In the genomic region with DNA sequence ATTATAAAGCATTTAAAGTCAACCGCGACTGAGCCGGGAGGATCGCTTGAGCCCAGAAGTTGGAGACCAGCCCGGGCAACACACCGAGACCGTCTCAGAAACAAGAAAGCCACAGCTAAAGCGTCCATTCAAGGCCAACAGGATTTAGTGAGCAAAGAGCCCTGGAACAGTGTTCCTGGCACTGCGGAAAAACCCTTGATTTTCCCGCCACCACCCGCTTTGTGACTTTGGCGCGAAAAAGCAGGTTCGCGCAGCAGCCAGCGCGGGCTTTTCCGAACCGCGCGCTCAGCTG, we compare ENCODE assay signal across 1 cellular context.
TF ChIP-seq lines count a peak whose summit lies in the region.

No MANE protein-coding gene starts in this region.

TF ChIP-seq in HepG2, 621 proteins besides CTCF, POLR2A, EP300 and RAD21 (continued from another document and continues in another):
- TF ChIP-seq, protein P1, sequence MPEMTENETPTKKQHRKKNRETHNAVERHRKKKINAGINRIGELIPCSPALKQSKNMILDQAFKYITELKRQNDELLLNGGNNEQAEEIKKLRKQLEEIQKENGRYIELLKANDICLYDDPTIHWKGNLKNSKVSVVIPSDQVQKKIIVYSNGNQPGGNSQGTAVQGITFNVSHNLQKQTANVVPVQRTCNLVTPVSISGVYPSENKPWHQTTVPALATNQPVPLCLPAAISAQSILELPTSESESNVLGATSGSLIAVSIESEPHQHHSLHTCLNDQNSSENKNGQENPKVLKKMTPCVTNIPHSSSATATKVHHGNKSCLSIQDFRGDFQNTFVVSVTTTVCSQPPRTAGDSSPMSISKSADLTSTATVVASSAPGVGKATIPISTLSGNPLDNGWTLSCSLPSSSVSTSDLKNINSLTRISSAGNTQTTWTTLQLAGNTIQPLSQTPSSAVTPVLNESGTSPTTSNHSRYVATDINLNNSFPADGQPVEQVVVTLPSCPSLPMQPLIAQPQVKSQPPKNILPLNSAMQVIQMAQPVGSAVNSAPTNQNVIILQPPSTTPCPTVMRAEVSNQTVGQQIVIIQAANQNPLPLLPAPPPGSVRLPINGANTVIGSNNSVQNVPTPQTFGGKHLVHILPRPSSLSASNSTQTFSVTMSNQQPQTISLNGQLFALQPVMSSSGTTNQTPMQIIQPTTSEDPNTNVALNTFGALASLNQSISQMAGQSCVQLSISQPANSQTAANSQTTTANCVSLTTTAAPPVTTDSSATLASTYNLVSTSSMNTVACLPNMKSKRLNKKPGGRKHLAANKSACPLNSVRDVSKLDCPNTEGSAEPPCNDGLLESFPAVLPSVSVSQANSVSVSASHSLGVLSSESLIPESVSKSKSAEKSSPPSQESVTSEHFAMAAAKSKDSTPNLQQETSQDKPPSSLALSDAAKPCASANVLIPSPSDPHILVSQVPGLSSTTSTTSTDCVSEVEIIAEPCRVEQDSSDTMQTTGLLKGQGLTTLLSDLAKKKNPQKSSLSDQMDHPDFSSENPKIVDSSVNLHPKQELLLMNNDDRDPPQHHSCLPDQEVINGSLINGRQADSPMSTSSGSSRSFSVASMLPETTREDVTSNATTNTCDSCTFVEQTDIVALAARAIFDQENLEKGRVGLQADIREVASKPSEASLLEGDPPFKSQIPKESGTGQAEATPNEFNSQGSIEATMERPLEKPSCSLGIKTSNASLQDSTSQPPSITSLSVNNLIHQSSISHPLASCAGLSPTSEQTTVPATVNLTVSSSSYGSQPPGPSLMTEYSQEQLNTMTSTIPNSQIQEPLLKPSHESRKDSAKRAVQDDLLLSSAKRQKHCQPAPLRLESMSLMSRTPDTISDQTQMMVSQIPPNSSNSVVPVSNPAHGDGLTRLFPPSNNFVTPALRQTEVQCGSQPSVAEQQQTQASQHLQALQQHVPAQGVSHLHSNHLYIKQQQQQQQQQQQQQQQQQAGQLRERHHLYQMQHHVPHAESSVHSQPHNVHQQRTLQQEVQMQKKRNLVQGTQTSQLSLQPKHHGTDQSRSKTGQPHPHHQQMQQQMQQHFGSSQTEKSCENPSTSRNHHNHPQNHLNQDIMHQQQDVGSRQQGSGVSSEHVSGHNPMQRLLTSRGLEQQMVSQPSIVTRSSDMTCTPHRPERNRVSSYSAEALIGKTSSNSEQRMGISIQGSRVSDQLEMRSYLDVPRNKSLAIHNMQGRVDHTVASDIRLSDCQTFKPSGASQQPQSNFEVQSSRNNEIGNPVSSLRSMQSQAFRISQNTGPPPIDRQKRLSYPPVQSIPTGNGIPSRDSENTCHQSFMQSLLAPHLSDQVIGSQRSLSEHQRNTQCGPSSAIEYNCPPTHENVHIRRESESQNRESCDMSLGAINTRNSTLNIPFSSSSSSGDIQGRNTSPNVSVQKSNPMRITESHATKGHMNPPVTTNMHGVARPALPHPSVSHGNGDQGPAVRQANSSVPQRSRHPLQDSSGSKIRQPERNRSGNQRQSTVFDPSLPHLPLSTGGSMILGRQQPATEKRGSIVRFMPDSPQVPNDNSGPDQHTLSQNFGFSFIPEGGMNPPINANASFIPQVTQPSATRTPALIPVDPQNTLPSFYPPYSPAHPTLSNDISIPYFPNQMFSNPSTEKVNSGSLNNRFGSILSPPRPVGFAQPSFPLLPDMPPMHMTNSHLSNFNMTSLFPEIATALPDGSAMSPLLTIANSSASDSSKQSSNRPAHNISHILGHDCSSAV (CRISPR knock-in tag; IDR thresholded peaks at IDR 0.05; ENCODE audit: borderline replicate concordance): no peak; the same call in 1 of the 2 replicates
- TF ChIP-seq CCAR2 (optimal IDR thresholded peaks at IDR 0.05; ENCODE audit: low read depth, low read length): no peak
- TF ChIP-seq, protein P2, sequence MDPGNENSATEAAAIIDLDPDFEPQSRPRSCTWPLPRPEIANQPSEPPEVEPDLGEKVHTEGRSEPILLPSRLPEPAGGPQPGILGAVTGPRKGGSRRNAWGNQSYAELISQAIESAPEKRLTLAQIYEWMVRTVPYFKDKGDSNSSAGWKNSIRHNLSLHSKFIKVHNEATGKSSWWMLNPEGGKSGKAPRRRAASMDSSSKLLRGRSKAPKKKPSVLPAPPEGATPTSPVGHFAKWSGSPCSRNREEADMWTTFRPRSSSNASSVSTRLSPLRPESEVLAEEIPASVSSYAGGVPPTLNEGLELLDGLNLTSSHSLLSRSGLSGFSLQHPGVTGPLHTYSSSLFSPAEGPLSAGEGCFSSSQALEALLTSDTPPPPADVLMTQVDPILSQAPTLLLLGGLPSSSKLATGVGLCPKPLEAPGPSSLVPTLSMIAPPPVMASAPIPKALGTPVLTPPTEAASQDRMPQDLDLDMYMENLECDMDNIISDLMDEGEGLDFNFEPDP (CRISPR knock-in tag; conservative IDR thresholded peaks at IDR 0.05): peak; percentile 100
- TF ChIP-seq, protein P3, sequence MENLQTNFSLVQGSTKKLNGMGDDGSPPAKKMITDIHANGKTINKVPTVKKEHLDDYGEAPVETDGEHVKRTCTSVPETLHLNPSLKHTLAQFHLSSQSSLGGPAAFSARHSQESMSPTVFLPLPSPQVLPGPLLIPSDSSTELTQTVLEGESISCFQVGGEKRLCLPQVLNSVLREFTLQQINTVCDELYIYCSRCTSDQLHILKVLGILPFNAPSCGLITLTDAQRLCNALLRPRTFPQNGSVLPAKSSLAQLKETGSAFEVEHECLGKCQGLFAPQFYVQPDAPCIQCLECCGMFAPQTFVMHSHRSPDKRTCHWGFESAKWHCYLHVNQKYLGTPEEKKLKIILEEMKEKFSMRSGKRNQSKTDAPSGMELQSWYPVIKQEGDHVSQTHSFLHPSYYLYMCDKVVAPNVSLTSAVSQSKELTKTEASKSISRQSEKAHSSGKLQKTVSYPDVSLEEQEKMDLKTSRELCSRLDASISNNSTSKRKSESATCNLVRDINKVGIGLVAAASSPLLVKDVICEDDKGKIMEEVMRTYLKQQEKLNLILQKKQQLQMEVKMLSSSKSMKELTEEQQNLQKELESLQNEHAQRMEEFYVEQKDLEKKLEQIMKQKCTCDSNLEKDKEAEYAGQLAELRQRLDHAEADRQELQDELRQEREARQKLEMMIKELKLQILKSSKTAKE (CRISPR knock-in tag; IDR thresholded peaks at IDR 0.05; ENCODE audit: borderline replicate concordance): no peak
- 0 out of 2 replicates have a peak, but pooled peaks have one; percentile 11 for TF ChIP-seq MAZ (IDR thresholded peaks at IDR 0.05; ENCODE audit: borderline replicate concordance, low read depth, low read length)
- TF ChIP-seq MAZ (CRISPR knock-in tag; IDR thresholded peaks at IDR 0.05; ENCODE audit: low read depth): no peak
- TF ChIP-seq SMAD9 (CRISPR knock-in tag; IDR thresholded peaks at IDR 0.05): peak; percentile 98; the same call in 1 of the 2 replicates
- TF ChIP-seq ZNF230 (CRISPR knock-in tag; IDR thresholded peaks at IDR 0.05): no peak
- peak; percentile 89 for TF ChIP-seq ZSCAN25 (CRISPR knock-in tag; IDR thresholded peaks at IDR 0.05)
- no peak for TF ChIP-seq MBD4 (IDR thresholded peaks at IDR 0.05; ENCODE audit: borderline replicate concordance, low read length)
- TF ChIP-seq NFYC (CRISPR knock-in tag; IDR thresholded peaks at IDR 0.05): no peak
- TF ChIP-seq, protein P4, sequence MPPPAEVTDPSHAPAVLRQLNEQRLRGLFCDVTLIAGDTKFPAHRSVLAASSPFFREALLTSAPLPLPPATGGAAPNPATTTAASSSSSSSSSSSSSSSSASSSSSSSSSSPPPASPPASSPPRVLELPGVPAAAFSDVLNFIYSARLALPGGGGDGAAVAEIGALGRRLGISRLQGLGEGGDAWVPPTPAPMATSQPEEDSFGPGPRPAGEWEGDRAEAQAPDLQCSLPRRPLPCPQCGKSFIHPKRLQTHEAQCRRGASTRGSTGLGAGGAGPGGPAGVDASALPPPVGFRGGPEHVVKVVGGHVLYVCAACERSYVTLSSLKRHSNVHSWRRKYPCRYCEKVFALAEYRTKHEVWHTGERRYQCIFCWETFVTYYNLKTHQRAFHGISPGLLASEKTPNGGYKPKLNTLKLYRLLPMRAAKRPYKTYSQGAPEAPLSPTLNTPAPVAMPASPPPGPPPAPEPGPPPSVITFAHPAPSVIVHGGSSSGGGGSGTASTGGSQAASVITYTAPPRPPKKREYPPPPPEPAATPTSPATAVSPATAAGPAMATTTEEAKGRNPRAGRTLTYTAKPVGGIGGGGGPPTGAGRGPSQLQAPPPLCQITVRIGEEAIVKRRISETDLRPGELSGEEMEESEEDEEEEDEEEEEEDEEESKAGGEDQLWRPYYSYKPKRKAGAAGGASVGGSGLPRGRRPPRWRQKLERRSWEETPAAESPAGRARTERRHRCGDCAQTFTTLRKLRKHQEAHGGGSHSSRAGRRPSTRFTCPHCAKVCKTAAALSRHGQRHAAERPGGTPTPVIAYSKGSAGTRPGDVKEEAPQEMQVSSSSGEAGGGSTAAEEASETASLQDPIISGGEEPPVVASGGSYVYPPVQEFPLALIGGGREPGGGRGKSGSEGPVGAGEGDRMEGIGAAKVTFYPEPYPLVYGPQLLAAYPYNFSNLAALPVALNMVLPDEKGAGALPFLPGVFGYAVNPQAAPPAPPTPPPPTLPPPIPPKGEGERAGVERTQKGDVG (CRISPR knock-in tag; IDR thresholded peaks at IDR 0.05; ENCODE audit: borderline replicate concordance): no peak
- no peak; the same call in 1 of the 2 replicates for TF ChIP-seq ZNF451 (CRISPR knock-in tag; IDR thresholded peaks at IDR 0.05)
- TF ChIP-seq ATF1 (CRISPR knock-in tag; IDR thresholded peaks at IDR 0.05): no peak
- TF ChIP-seq RELA (CRISPR knock-in tag; IDR thresholded peaks at IDR 0.05): no peak; the same call in 1 of the 2 replicates
- TF ChIP-seq MXD4 (CRISPR knock-in tag; IDR thresholded peaks at IDR 0.05): no peak; the same call in 1 of the 2 replicates
- peak; percentile 96 for TF ChIP-seq TEAD2 (CRISPR knock-in tag; IDR thresholded peaks at IDR 0.05)
- TF ChIP-seq, protein P5, sequence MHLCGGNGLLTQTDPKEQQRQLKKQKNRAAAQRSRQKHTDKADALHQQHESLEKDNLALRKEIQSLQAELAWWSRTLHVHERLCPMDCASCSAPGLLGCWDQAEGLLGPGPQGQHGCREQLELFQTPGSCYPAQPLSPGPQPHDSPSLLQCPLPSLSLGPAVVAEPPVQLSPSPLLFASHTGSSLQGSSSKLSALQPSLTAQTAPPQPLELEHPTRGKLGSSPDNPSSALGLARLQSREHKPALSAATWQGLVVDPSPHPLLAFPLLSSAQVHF (CRISPR knock-in tag; IDR thresholded peaks at IDR 0.05): peak; percentile 100; the same call in 1 of the 2 replicates
- TF ChIP-seq ZNF263 (CRISPR knock-in tag; IDR thresholded peaks at IDR 0.05): peak; percentile 77; the same call in 1 of the 2 replicates
- TF ChIP-seq, protein P6, sequence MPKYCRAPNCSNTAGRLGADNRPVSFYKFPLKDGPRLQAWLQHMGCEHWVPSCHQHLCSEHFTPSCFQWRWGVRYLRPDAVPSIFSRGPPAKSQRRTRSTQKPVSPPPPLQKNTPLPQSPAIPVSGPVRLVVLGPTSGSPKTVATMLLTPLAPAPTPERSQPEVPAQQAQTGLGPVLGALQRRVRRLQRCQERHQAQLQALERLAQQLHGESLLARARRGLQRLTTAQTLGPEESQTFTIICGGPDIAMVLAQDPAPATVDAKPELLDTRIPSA (CRISPR knock-in tag; IDR thresholded peaks at IDR 0.05; ENCODE audit: borderline replicate concordance): no peak; the same call in none of the 2 replicates
- TF ChIP-seq, protein P7, sequence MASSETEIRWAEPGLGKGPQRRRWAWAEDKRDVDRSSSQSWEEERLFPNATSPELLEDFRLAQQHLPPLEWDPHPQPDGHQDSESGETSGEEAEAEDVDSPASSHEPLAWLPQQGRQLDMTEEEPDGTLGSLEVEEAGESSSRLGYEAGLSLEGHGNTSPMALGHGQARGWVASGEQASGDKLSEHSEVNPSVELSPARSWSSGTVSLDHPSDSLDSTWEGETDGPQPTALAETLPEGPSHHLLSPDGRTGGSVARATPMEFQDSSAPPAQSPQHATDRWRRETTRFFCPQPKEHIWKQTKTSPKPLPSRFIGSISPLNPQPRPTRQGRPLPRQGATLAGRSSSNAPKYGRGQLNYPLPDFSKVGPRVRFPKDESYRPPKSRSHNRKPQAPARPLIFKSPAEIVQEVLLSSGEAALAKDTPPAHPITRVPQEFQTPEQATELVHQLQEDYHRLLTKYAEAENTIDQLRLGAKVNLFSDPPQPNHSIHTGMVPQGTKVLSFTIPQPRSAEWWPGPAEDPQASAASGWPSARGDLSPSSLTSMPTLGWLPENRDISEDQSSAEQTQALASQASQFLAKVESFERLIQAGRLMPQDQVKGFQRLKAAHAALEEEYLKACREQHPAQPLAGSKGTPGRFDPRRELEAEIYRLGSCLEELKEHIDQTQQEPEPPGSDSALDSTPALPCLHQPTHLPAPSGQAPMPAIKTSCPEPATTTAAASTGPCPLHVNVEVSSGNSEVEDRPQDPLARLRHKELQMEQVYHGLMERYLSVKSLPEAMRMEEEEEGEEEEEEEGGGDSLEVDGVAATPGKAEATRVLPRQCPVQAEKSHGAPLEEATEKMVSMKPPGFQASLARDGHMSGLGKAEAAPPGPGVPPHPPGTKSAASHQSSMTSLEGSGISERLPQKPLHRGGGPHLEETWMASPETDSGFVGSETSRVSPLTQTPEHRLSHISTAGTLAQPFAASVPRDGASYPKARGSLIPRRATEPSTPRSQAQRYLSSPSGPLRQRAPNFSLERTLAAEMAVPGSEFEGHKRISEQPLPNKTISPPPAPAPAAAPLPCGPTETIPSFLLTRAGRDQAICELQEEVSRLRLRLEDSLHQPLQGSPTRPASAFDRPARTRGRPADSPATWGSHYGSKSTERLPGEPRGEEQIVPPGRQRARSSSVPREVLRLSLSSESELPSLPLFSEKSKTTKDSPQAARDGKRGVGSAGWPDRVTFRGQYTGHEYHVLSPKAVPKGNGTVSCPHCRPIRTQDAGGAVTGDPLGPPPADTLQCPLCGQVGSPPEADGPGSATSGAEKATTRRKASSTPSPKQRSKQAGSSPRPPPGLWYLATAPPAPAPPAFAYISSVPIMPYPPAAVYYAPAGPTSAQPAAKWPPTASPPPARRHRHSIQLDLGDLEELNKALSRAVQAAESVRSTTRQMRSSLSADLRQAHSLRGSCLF (CRISPR knock-in tag; IDR thresholded peaks at IDR 0.05; ENCODE audit: borderline replicate concordance): peak; percentile 99
- no peak for TF ChIP-seq XRCC5 (optimal IDR thresholded peaks at IDR 0.05; ENCODE audit: low read length)
- TF ChIP-seq, protein P8, sequence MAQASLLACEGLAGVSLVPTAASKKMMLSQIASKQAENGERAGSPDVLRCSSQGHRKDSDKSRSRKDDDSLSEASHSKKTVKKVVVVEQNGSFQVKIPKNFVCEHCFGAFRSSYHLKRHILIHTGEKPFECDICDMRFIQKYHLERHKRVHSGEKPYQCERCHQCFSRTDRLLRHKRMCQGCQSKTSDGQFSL (CRISPR knock-in tag; IDR thresholded peaks at IDR 0.05): peak; percentile 82
- TF ChIP-seq ZFYVE20 (CRISPR knock-in tag; IDR thresholded peaks at IDR 0.05; ENCODE audit: borderline replicate concordance, low read depth): peak; percentile 99; the same call in 1 of the 2 replicates
- TF ChIP-seq EZH2 (conservative IDR thresholded peaks at IDR 0.05; ENCODE audit: low read depth, low read length): no peak
- TF ChIP-seq ZNF121 (CRISPR knock-in tag; IDR thresholded peaks at IDR 0.05): no peak
- TF ChIP-seq, protein P9, sequence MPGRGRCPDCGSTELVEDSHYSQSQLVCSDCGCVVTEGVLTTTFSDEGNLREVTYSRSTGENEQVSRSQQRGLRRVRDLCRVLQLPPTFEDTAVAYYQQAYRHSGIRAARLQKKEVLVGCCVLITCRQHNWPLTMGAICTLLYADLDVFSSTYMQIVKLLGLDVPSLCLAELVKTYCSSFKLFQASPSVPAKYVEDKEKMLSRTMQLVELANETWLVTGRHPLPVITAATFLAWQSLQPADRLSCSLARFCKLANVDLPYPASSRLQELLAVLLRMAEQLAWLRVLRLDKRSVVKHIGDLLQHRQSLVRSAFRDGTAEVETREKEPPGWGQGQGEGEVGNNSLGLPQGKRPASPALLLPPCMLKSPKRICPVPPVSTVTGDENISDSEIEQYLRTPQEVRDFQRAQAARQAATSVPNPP (CRISPR knock-in tag; IDR thresholded peaks at IDR 0.05): no peak; the same call in none of the 2 replicates
- TF ChIP-seq ZBTB20 (CRISPR knock-in tag; IDR thresholded peaks at IDR 0.05; ENCODE audit: borderline replicate concordance, low read depth): no peak
- TF ChIP-seq ELF1 (CRISPR knock-in tag; IDR thresholded peaks at IDR 0.05): no peak
- TF ChIP-seq ZNF790 (CRISPR knock-in tag; IDR thresholded peaks at IDR 0.05; ENCODE audit: borderline replicate concordance): no peak
- no peak for TF ChIP-seq CCDC6 (CRISPR knock-in tag; IDR thresholded peaks at IDR 0.05)
- TF ChIP-seq IKZF1 (IDR thresholded peaks at IDR 0.05): no peak
